Comparison of ENCODE assay signal across 22 cellular contexts in the genomic region with DNA sequence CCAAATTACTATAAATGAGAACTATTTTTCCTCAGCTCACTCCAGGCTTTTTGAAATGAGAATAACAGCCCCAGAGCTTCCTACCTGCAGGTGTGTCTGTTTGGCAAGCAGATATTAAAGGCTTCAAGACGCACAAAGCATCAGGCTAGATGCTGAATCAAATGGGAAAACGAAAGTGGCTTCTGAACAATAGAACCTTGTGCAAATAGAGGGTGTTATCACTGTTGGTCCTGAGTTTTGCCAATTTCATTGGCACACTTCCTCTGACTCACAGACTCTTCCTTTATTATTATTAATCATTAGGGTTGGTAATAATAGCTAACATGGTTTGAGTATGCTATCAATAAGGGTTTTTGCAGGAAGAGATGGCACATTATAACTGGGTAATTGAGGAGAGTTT. TPM values are rescaled to one million over a fixed set of nuclear protein-coding genes. Genes with fewer than 3 reads are reported as not detected.
DNase-seq lines count a peak whose midpoint lies in the region; ATAC-seq and TF ChIP-seq lines count a peak whose summit lies in the region.
"Had no signal": no experiment of that assay in that cellular context is flagged by ENCODE, and none has a peak within 500 bp of the region (broad histone marks: within the 10 kb centered on the region; RNA-seq: fewer than 3 reads in every experiment).

No MANE protein-coding gene starts in this region.

- H3K4me3 ChIP-seq in PC-3 (ENCODE audit: low read length), result no peak overlapping the region
- H3K4me3 ChIP-seq: lung, upper lobe of right lung had no signal

- peaks cover 0 to 4% of the 10 kb centered on the region in 2 donors for H3K9me3 Mint-ChIP-seq in stimulated activated naive CD8-positive, alpha-beta T cell treated with anti-CD3 and anti-CD28 coated beads, Interleukin-15, amount 100 ng/mL, for 72 hours
- H3K9me3 Mint-ChIP-seq: activated CD4-positive, alpha-beta T cell treated with anti-CD3 and anti-CD28 coated beads, Interleukin-2, amount 10 ng/mL, durations not matched to agents 24 days and 14 days; effector memory CD8-positive, alpha-beta T cell had no signal

- H3K9me3 ChIP-seq in PC-3 (ENCODE audit: low read length), result no peaks in the 10 kb centered on the region
- H3K9me3 ChIP-seq: upper lobe of right lung had no signal

- no peak overlapping the region for H3K9ac ChIP-seq in PC-3 (ENCODE audit: low read length)

- H3K27ac ChIP-seq in PC-3 (ENCODE audit: low read length), result no peak overlapping the region
- H3K27ac ChIP-seq: RWPE1, upper lobe of right lung had no signal

- no peaks in the 10 kb centered on the region for H3K9me2 ChIP-seq in PC-3 (replicated peaks; ENCODE audit: low read length)

- POLR2A ChIA-PET in PC-3 (lab: Charles Lee; ENCODE audit: unreplicated experiment), result no interaction called here

- no peaks in the 10 kb centered on the region for H3K36me3 ChIP-seq in PC-3 (ENCODE audit: low read depth, low read length)
- H3K36me3 ChIP-seq: upper lobe of right lung had no signal

- no peak overlapping the region for H3K27ac Mint-ChIP-seq in stimulated activated naive CD8-positive, alpha-beta T cell treated with anti-CD3 and anti-CD28 coated beads, Interleukin-15, amount 100 ng/mL, for 72 hours
- H3K27ac Mint-ChIP-seq: activated CD4-positive, alpha-beta T cell treated with anti-CD3 and anti-CD28 coated beads, Interleukin-2, amount 10 ng/mL, durations not matched to agents 24 days and 14 days; CD8-positive, alpha-beta T cell; effector memory CD8-positive, alpha-beta T cell; naive thymus-derived CD4-positive, alpha-beta T cell had no signal

- no peaks in the 10 kb centered on the region for H4K20me1 ChIP-seq in PC-3 (ENCODE audit: low read length)

- intact Hi-C loops in PC-3 (cut with micrococcal nuclease), result no loop called here

- peaks cover 71% of the 10 kb centered on the region for H3K27me3 Mint-ChIP-seq in stimulated activated naive CD8-positive, alpha-beta T cell treated with anti-CD3 and anti-CD28 coated beads, Interleukin-15, amount 100 ng/mL, for 72 hours

- H3K4me1 Mint-ChIP-seq in stimulated activated naive CD8-positive, alpha-beta T cell treated with anti-CD3 and anti-CD28 coated beads, Interleukin-15, amount 100 ng/mL, for 72 hours, result no peaks in the 10 kb centered on the region
- H3K4me1 Mint-ChIP-seq: activated CD4-positive, alpha-beta T cell treated with anti-CD3 and anti-CD28 coated beads, Interleukin-2, amount 10 ng/mL, durations not matched to agents 24 days and 14 days had no signal

- peaks cover 4% of the 10 kb centered on the region; the same call in 1 of the 2 replicates for H3K4me1 ChIP-seq in PC-3 (ENCODE audit: insufficient read depth, low read length)
- H3K4me1 ChIP-seq: upper lobe of right lung had no signal

- peak; percentile 93 for DNase-seq in DMS153 (lab: John Stamatoyannopoulos, UW)
- DNase-seq in NCI-H1417 (lab: John Stamatoyannopoulos, UW), result peak in 2 of 3 experiments; percentile 32 to 77
- peak; percentile 35 for DNase-seq in PC-3
- DNase-seq in kidney tubule cell (ENCODE audit: low spot score), result peak; percentile 65
- no peak for DNase-seq in KG1 (lab: John Stamatoyannopoulos, UW)
- no peak for DNase-seq in NK-92 treated with Interleukin-12 subunit alpha and Interleukin-12 subunit beta, amount 100 ng/mL, for 24 hours (lab: John Stamatoyannopoulos, UW)
- DNase-seq in stimulated activated naive CD8-positive, alpha-beta T cell treated with anti-CD3 and anti-CD28 coated beads, Interleukin-15, amount 100 ng/mL, for 72 hours, result no peak
- DNase-seq: activated CD4-positive, alpha-beta T cell treated with anti-CD3 and anti-CD28 coated beads, Interleukin-2, amount 10 ng/mL, durations not matched to agents 24 days and 14 days; activated CD8-positive, alpha-beta memory T cell treated with anti-CD3 and anti-CD28 coated beads, Interleukin-2, amount 50 U/mL, for 4 hours; activated effector memory CD4-positive, alpha-beta T cell treated with anti-CD3 and anti-CD28 coated beads, Interleukin-2, amount 50 U/mL, for 16 hours; CD8-positive, alpha-beta T cell; cerebellar nuclear complex; effector memory CD8-positive, alpha-beta T cell; Karpas-422; naive thymus-derived CD4-positive, alpha-beta T cell; NCI-H1694 treated with DMSO at 0.1 percent for 48 hours; SW 1271; upper lobe of right lung had no signal

- peak; percentile 43; the same call in 1 of the 2 replicates for ATAC-seq in PC-3
- ATAC-seq in GM21515 (IDR thresholded peaks at IDR 0.05; ENCODE audit: unreplicated experiment), result no peak
- ATAC-seq in stimulated activated naive CD8-positive, alpha-beta T cell treated with anti-CD3 and anti-CD28 coated beads, Interleukin-15, amount 100 ng/mL, for 72 hours, result no peak
- ATAC-seq: CD8-positive, alpha-beta T cell; effector memory CD8-positive, alpha-beta T cell; HCT116; naive thymus-derived CD4-positive, alpha-beta T cell; upper lobe of right lung had no signal

- H2AFZ ChIP-seq in PC-3 (ENCODE audit: low read length), result no peak overlapping the region

- CTCF ChIA-PET in PC-3 (lab: Charles Lee), result no interaction called here

- no TSS peak for BruUV-seq in PC-3 (replicated peaks; lab: Mats Ljungman, UMichigan)

- H3K27me3 ChIP-seq in PC-3 (ENCODE audit: low read length), result peaks cover 6% of the 10 kb centered on the region; the same call in 1 of the 2 replicates

- no peak overlapping the region for H3K4me3 Mint-ChIP-seq in stimulated activated naive CD8-positive, alpha-beta T cell treated with anti-CD3 and anti-CD28 coated beads, Interleukin-15, amount 100 ng/mL, for 72 hours
- H3K4me3 Mint-ChIP-seq: activated CD4-positive, alpha-beta T cell treated with anti-CD3 and anti-CD28 coated beads, Interleukin-2, amount 10 ng/mL, durations not matched to agents 24 days and 14 days; CD8-positive, alpha-beta T cell; effector memory CD8-positive, alpha-beta T cell; naive thymus-derived CD4-positive, alpha-beta T cell had no signal

- H3F3A ChIP-seq in PC-3 (ENCODE audit: low read length, unreplicated experiment), result no peaks in the 10 kb centered on the region

- H3K79me2 ChIP-seq in PC-3 (ENCODE audit: low read length), result no peaks in the 10 kb centered on the region

- peak overlapping the region; percentile 47 for H3K4me2 ChIP-seq in PC-3 (ENCODE audit: low read length)

- no peak for TF ChIP-seq CTCF in PC-3 (conservative IDR thresholded peaks at IDR 0.05; ENCODE audit: low read depth, low read length)

RNA-seq across cellular contexts. Expression of gene SYT13, which starts 13.4 kb away (rescaled TPM):
- total RNA-seq in PC-3 (2014; rRNA removed), result not detected in 2 replicates
- total RNA-seq: activated CD4-positive, alpha-beta T cell treated with anti-CD3 and anti-CD28 coated beads, Interleukin-2, amount 10 ng/mL, durations not matched to agents 24 days and 14 days; CD8-positive, alpha-beta T cell; naive thymus-derived CD4-positive, alpha-beta T cell; upper lobe of right lung had no signal

Comparison
In these comparisons a context has a peak if more than half of its experiments do, and no peak if none do; other contexts are left out.
1. DNase-seq: peak in DMS153 (single experiment), NCI-H1417 (2 of 3), PC-3 (single experiment) and kidney tubule cell (single experiment); none in KG1 (single experiment), NK-92 treated with Interleukin-12 subunit alpha and Interleukin-12 subunit beta, amount 100 ng/mL, for 24 hours (single experiment) and stimulated activated naive CD8-positive, alpha-beta T cell treated with anti-CD3 and anti-CD28 coated beads, Interleukin-15, amount 100 ng/mL, for 72 hours (0 of 2).